Comparison of ENCODE assay signal across 20 cellular contexts in the genomic region with DNA sequence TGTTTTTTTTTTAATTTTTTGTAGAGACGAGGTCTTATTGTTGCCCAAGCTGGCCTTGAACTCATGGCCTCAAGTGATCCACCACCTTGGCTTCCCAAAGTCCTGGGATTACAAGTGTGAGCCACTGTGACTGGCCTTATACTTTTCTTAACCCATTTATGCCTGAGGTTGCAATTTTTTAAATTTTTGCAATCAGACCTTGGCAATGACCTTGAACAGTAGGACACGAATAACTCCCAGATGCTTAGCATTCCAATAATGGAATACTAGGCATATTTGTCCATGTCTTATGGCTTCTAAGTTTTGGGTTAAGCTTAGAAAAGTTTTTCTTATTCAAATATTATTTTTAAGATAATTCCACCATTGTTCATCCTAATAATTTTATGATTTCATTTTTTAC. TPM values are rescaled to one million over a fixed set of nuclear protein-coding genes. Genes with fewer than 3 reads are reported as not detected.
DNase-seq lines count a peak whose midpoint lies in the region; ATAC-seq and TF ChIP-seq lines count a peak whose summit lies in the region.
"Had no signal": no experiment of that assay in that cellular context is flagged by ENCODE, and none has a peak within 500 bp of the region (broad histone marks: within the 10 kb centered on the region; RNA-seq: fewer than 3 reads in every experiment).

No MANE protein-coding gene starts in this region.

- peak overlapping the region; percentile 71 for H3K27ac Mint-ChIP-seq in osteocyte (ENCODE audit: unreplicated experiment)
- H3K27ac Mint-ChIP-seq: CD14-positive monocyte; CD4-positive, alpha-beta T cell; CD8-positive, alpha-beta memory T cell; HFFc6 had no signal

- no peaks in the 10 kb centered on the region for H3K4me1 ChIP-seq in gastrocnemius medialis
- H3K4me1 ChIP-seq: BE2C; BLaER1 treated with 17β-estradiol and CSF1 and Interleukin-3, amounts not matched to agents 10 nM and 100 nM; HAP-1 had no signal

- no peak overlapping the region for H3K4me3 Mint-ChIP-seq in osteocyte (ENCODE audit: unreplicated experiment)
- H3K4me3 Mint-ChIP-seq: CD14-positive monocyte; CD4-positive, alpha-beta T cell; CD8-positive, alpha-beta memory T cell; HFFc6 had no signal

- ATAC-seq in GM18861 (IDR thresholded peaks at IDR 0.05; ENCODE audit: unreplicated experiment) (no peak), gastrocnemius medialis (no peak)

- intact Hi-C loops in gastrocnemius medialis (cut with DNase I; ENCODE audit: low total_unique reads): no loop called here

- no peaks in the 10 kb centered on the region for H3K27me3 ChIP-seq in gastrocnemius medialis
- H3K27me3 ChIP-seq: BE2C had no signal

- H3K9me3 ChIP-seq in gastrocnemius medialis: no peaks in the 10 kb centered on the region
- H3K9me3 ChIP-seq: BE2C; BLaER1 treated with 17β-estradiol and CSF1 and Interleukin-3, amounts not matched to agents 10 nM and 100 nM; HAP-1 had no signal

- TF ChIP-seq POLR2A in gastrocnemius medialis (IDR thresholded peaks at IDR 0.05): no peak

- H3K4me1 Mint-ChIP-seq in osteocyte (ENCODE audit: unreplicated experiment): peaks cover 32% of the 10 kb centered on the region
- H3K4me1 Mint-ChIP-seq: CD8-positive, alpha-beta memory T cell had no signal

- TF ChIP-seq CTCF in AG10803 (conservative IDR thresholded peaks at IDR 0.05; ENCODE audit: low read length) (no peak), osteocyte (IDR thresholded peaks at IDR 0.05) (no peak), gastrocnemius medialis (IDR thresholded peaks at IDR 0.05 in 4 of 5, conservative IDR thresholded peaks at IDR 0.05 in 1 of 5) (no peak)

- in situ Hi-C loops in gastrocnemius medialis (cut with MboI; ENCODE audit: low sequenced_read_pairs in 4 of 4): no loop called here

- H3K4me3 ChIP-seq in AG10803 (ENCODE audit: low read length) (no peak overlapping the region), gastrocnemius medialis (no peak overlapping the region)
- H3K4me3 ChIP-seq: BLaER1 treated with 17β-estradiol and CSF1 and Interleukin-3, amounts not matched to agents 10 nM and 100 nM; HAP-1 had no signal

- no peak overlapping the region for H3K27ac ChIP-seq in gastrocnemius medialis
- H3K27ac ChIP-seq: BLaER1 treated with 17β-estradiol and CSF1 and Interleukin-3, amounts not matched to agents 10 nM and 100 nM had no signal

- DNase-seq in AG10803 (ENCODE audit: low read depth) (peak; percentile 29), EL (peak; percentile 19), fibroblast of gingiva (ENCODE audit: low read depth) (peak; percentile 3), osteocyte (ENCODE audit: extremely low spot score, unreplicated experiment) (no peak), HuH-7.5 (ENCODE audit: low spot score) (no peak), kidney glomerular epithelial cell (lab: John Stamatoyannopoulos, UW) (no peak), gastrocnemius medialis (no peak)
- DNase-seq: AML-193; BE2C; CD4-positive, alpha-beta T cell; CD8-positive, alpha-beta memory T cell; DMS 273 treated with DMSO at 0.1 percent for 48 hours; DMS79 treated with DMSO at 0.1 percent for 48 hours; GF-D8; GOT3; HFFc6 had no signal

- no peaks in the 10 kb centered on the region for H3K36me3 Mint-ChIP-seq in osteocyte (ENCODE audit: unreplicated experiment)
- H3K36me3 Mint-ChIP-seq: CD14-positive monocyte; CD8-positive, alpha-beta memory T cell had no signal

- no peaks in the 10 kb centered on the region for H3K36me3 ChIP-seq in gastrocnemius medialis
- H3K36me3 ChIP-seq: BE2C; BLaER1 treated with 17β-estradiol and CSF1 and Interleukin-3, amounts not matched to agents 10 nM and 100 nM; HAP-1 had no signal

- H3K9me3 Mint-ChIP-seq in osteocyte (ENCODE audit: unreplicated experiment): no peaks in the 10 kb centered on the region
- H3K9me3 Mint-ChIP-seq: CD4-positive, alpha-beta T cell; CD8-positive, alpha-beta memory T cell; HFFc6 had no signal

- no peaks in the 10 kb centered on the region for H3K27me3 Mint-ChIP-seq in osteocyte (ENCODE audit: unreplicated experiment)

RNA-seq across cellular contexts. Expression of gene TMEM97, which starts 28.3 kb away (rescaled TPM):
- 58.5 and 60.5 TPM in 2 replicates for total RNA-seq in osteocyte
- total RNA-seq in gastrocnemius medialis: 1 to 10 TPM; 5.1 to 7.2 (median 6.6) TPM

RNA-seq across cellular contexts. Expression of gene IFT20, which starts 44.6 kb away (rescaled TPM):
- total RNA-seq in osteocyte (55.3 and 61.9 TPM in 2 replicates), gastrocnemius medialis (10 to 100 TPM in 1 of 4 donors, 1 to 10 TPM in 3; 3.7 to 15.9 (median 4.9) TPM)

RNA-seq across cellular contexts. Expression of gene TNFAIP1, which starts 44.9 kb away (rescaled TPM):
- total RNA-seq in osteocyte: 57.0 and 59.2 TPM in 2 replicates
- 10 to 100 TPM; 18.8 to 36.5 (median 25.5) TPM for total RNA-seq in gastrocnemius medialis

Comparison
In these comparisons a context has a peak if more than half of its experiments do, and no peak if none do; other contexts are left out.
1. DNase-seq: peak in AG10803 (single experiment), EL (single experiment) and fibroblast of gingiva (single experiment); none in osteocyte (single experiment), HuH-7.5 (single experiment), kidney glomerular epithelial cell (single experiment) and gastrocnemius medialis (0 of 2).